8 cellular contexts compared by ENCODE assay signal in genomic region chr1:100949515-100950158, GRCh38. TPM values are rescaled to one million over a fixed set of nuclear protein-coding genes. Genes with fewer than 3 reads are reported as not detected.
DNase-seq lines count a peak whose midpoint lies in the region; ATAC-seq and TF ChIP-seq lines count a peak whose summit lies in the region.
"Not testable (repeated sequence)": the region's sequence is repeated elsewhere in the genome, so short reads cannot be mapped to it uniquely, and the experiment has no call there.

No MANE protein-coding gene starts in this region.

- H4K20me1 ChIP-seq in MM.1S (ENCODE audit: insufficient read depth, low read length): not testable (repeated sequence)

- H3K36me3 ChIP-seq in MM.1S (replicated peaks; ENCODE audit: insufficient read depth, low read length): not testable (repeated sequence)
- peaks cover 13% of the 10 kb centered on the region for H3K36me3 ChIP-seq in SK-N-MC (ENCODE audit: insufficient read depth, low read length)

- not testable (repeated sequence) for H3K27me3 Mint-ChIP-seq in nephron (ENCODE audit: low read depth)

- not testable (repeated sequence) for H3K4me3 Mint-ChIP-seq in nephron

- peaks cover 69% of the 10 kb centered on the region for H3K36me3 Mint-ChIP-seq in nephron (ENCODE audit: low read depth)

- not testable (repeated sequence) for H2AFZ ChIP-seq in MM.1S (ENCODE audit: low read length)

- not testable (repeated sequence) for H3K9ac ChIP-seq in MM.1S (ENCODE audit: low read length); SK-N-MC (ENCODE audit: insufficient read length)

- H3K4me1 Mint-ChIP-seq in nephron: not testable (repeated sequence)

- not testable (repeated sequence) for TF ChIP-seq CTCF in 22Rv1 (IDR thresholded peaks at IDR 0.05); MM.1S (IDR thresholded peaks at IDR 0.05; ENCODE audit: low read length); nephron (IDR thresholded peaks at IDR 0.05; ENCODE audit: unreplicated experiment in 3 of 3)

- H3K79me2 ChIP-seq in MM.1S (ENCODE audit: low read length): not testable (repeated sequence)

- H3K27me3 ChIP-seq in MM.1S (replicated peaks; ENCODE audit: insufficient read depth, low read length): not testable (repeated sequence)

- H3K4me1 ChIP-seq in MM.1S (ENCODE audit: low read length): not testable (repeated sequence)

- H3K9me3 Mint-ChIP-seq in nephron: peaks cover 24% of the 10 kb centered on the region

- H3K4me2 ChIP-seq in MM.1S (ENCODE audit: low read depth, low read length): not testable (repeated sequence)

- H3K27ac Mint-ChIP-seq in nephron: peak overlapping the region in 2 of 3 experiments; percentile 33 to 43

- not testable (repeated sequence) for H3K9me3 ChIP-seq in MM.1S (replicated peaks; ENCODE audit: insufficient read depth, low read length); SK-N-MC (ENCODE audit: low read depth, low read length)

- intact Hi-C loops in Right ventricle myocardium inferior (cut with DNase I): not testable (repeated sequence)

- not testable (repeated sequence) for H3K9me2 ChIP-seq in MM.1S (replicated peaks; ENCODE audit: insufficient read depth, low read length)

- not testable (repeated sequence) for H3F3A ChIP-seq in MM.1S (ENCODE audit: insufficient read depth, low read length)

- DNase-seq in MM.1S (peak; percentile 73), Right ventricle myocardium inferior (ENCODE audit: missing footprints) (peak; percentile 72)
- not testable (repeated sequence) for DNase-seq in SK-N-MC (ENCODE audit: low read depth, low spot score)
- DNase-seq in activated T-helper 9 cell treated with anti-CD3 and anti-CD28 coated beads, Interleukin-2, amount 50 U/mL, for 16 hours (ENCODE audit: low read depth): peak; percentile 9

- ATAC-seq in GM19023 (IDR thresholded peaks at IDR 0.05; ENCODE audit: unreplicated experiment): peak; percentile 98
- peak; percentile 94 for ATAC-seq in HG02840 (IDR thresholded peaks at IDR 0.05; ENCODE audit: low FRiP score, unreplicated experiment)
- not testable (repeated sequence) for ATAC-seq in Right ventricle myocardium inferior

- H3K27ac ChIP-seq in 22Rv1: peak overlapping the region; percentile 15; the same call in 1 of the 2 replicates
- H3K27ac ChIP-seq in MM.1S (ENCODE audit: low read length): not testable (repeated sequence)
- peak overlapping the region; percentile 49; the same call in 1 of the 2 replicates for H3K27ac ChIP-seq in SK-N-MC

- not testable (repeated sequence) for H3K4me3 ChIP-seq in MM.1S (ENCODE audit: low read length); SK-N-MC

RNA-seq across cellular contexts. Expression of gene SLC30A7, which starts 53.7 kb away (rescaled TPM):
- 5.5 TPM for total RNA-seq in Right ventricle myocardium inferior

RNA-seq across cellular contexts. Expression of gene EXTL2, which starts 55.0 kb away (rescaled TPM):
- total RNA-seq in Right ventricle myocardium inferior: 9.5 TPM
